9 cellular contexts compared by ENCODE assay signal in genomic region chrX:119604778-119605177, GRCh38. TPM values are rescaled to one million over a fixed set of nuclear protein-coding genes. Genes with fewer than 3 reads are reported as not detected.
DNase-seq lines count a peak whose midpoint lies in the region; ATAC-seq, FAIRE-seq and TF ChIP-seq lines count a peak whose summit lies in the region.
"Had no signal": no experiment of that assay in that cellular context is flagged by ENCODE, and none has a peak within 500 bp of the region (broad histone marks: within the 10 kb centered on the region; RNA-seq: fewer than 3 reads in every experiment).

No MANE protein-coding gene starts in this region.

- peaks cover 47% of the 10 kb centered on the region for H3K4me1 Mint-ChIP-seq in activated T-cell treated with anti-CD3 and anti-CD28 coated beads, Interleukin-2, amount 50 U/mL, for 24 hours (ENCODE audit: low read depth)
- peaks cover 17% of the 10 kb centered on the region for H3K4me1 Mint-ChIP-seq in WTC11

- H3K4me1 ChIP-seq in right cardiac atrium (ENCODE audit: control insufficient read depth, insufficient read depth, low read length), result no peaks in the 10 kb centered on the region
- H3K4me1 ChIP-seq in thymus (ENCODE audit: control insufficient read depth, insufficient read depth, low read length), result no peaks in the 10 kb centered on the region

- peak overlapping the region; percentile 91 for H3K4me3 Mint-ChIP-seq in activated T-cell treated with anti-CD3 and anti-CD28 coated beads, Interleukin-2, amount 50 U/mL, for 24 hours
- H3K4me3 Mint-ChIP-seq in WTC11, result peak overlapping the region; percentile 81

- FAIRE-seq in HTR-8/SVneo (lab: Jason Lieb, UNC), result no peak

- peaks cover 55% of the 10 kb centered on the region for H3K36me3 Mint-ChIP-seq in activated T-cell treated with anti-CD3 and anti-CD28 coated beads, Interleukin-2, amount 50 U/mL, for 24 hours (ENCODE audit: low read depth)
- H3K36me3 Mint-ChIP-seq in WTC11, result no peaks in the 10 kb centered on the region

- TF ChIP-seq CTCF in WTC11 (IDR thresholded peaks at IDR 0.05), result no peak

- ATAC-seq in WTC11 (no peak), right cardiac atrium (no peak), HG02885 (IDR thresholded peaks at IDR 0.05; ENCODE audit: poor library complexity, unreplicated experiment) (no peak)

- intact Hi-C loops in right cardiac atrium (cut with DNase I), result loop anchor here in 1 of 4 donors (10.0 kb wide), 1 partner anchor 120 kb away; no protein-coding TSS in a partner anchor

- no peak overlapping the region for H3K27ac ChIP-seq in right cardiac atrium (ENCODE audit: low read length)
- no peak overlapping the region for H3K27ac ChIP-seq in thymus (ENCODE audit: low read depth)

- POLR2A ChIA-PET in WTC11 (lab: Charles Lee), result no interaction called here

- DNase-seq in activated T-cell treated with anti-CD3 and anti-CD28 coated beads, Interleukin-2, amount 50 U/mL, for 24 hours, result no peak
- DNase-seq in activated T-cell treated with anti-CD3 and anti-CD28 coated beads, Interleukin-2, amount 50 U/mL, for 48 hours, result no peak
- DNase-seq in WTC11 (ENCODE audit: low spot score) (no peak), right cardiac atrium (no peak), Kasumi-1 (lab: John Stamatoyannopoulos, UW) (no peak), HTR-8/SVneo (ENCODE audit: insufficient read length, low spot score) (no peak)
- DNase-seq: NCI-H446 treated with DMSO at 0.1 percent for 48 hours had no signal

- peaks cover 11% of the 10 kb centered on the region for H3K27me3 Mint-ChIP-seq in activated T-cell treated with anti-CD3 and anti-CD28 coated beads, Interleukin-2, amount 50 U/mL, for 24 hours
- peaks cover 35% of the 10 kb centered on the region for H3K27me3 Mint-ChIP-seq in WTC11 (ENCODE audit: low read depth)

- H3K9me3 ChIP-seq in right cardiac atrium (ENCODE audit: control insufficient read depth, low read length), result no peaks in the 10 kb centered on the region
- no peaks in the 10 kb centered on the region for H3K9me3 ChIP-seq in thymus (ENCODE audit: control insufficient read depth)

- CTCF ChIA-PET in WTC11 (lab: Charles Lee), result interaction anchor here (0.6 to 2.3 kb wide), 4 partner anchors 16 to 124 kb away, joined by 3 to 15 read pairs (median 8); partner anchors contain the start of gene UBE2A

- H3K4me3 ChIP-seq in right cardiac atrium (ENCODE audit: low read length) (peak overlapping the region; percentile 58), thymus (ENCODE audit: low read length) (peak overlapping the region; percentile 68)

- H3K36me3 ChIP-seq in thymus (ENCODE audit: control insufficient read depth, insufficient read depth), result no peaks in the 10 kb centered on the region

- no peaks in the 10 kb centered on the region for H3K27me3 ChIP-seq in right cardiac atrium (ENCODE audit: control insufficient read depth, insufficient read depth)
- no peaks in the 10 kb centered on the region for H3K27me3 ChIP-seq in thymus (ENCODE audit: control insufficient read depth, insufficient read depth)

- H3K27ac Mint-ChIP-seq in activated T-cell treated with anti-CD3 and anti-CD28 coated beads, Interleukin-2, amount 50 U/mL, for 24 hours, result peak overlapping the region; percentile 90
- H3K27ac Mint-ChIP-seq in WTC11, result no peak overlapping the region

- no peaks in the 10 kb centered on the region for H3K9me3 Mint-ChIP-seq in activated T-cell treated with anti-CD3 and anti-CD28 coated beads, Interleukin-2, amount 50 U/mL, for 24 hours
- no peaks in the 10 kb centered on the region for H3K9me3 Mint-ChIP-seq in WTC11

- WGBS in right cardiac atrium, result 35% methylated on average over 9 of the region's 9 CpGs
- 25% methylated on average over 9 of the region's 9 CpGs for WGBS in thymus

TF ChIP-seq in WTC11, 78 proteins besides CTCF, POLR2A, EP300 and RAD21:
- TF ChIP-seq SOX15 (CRISPR knock-in tag; IDR thresholded peaks at IDR 0.05) (no peak), RELA (CRISPR knock-in tag; IDR thresholded peaks at IDR 0.05; ENCODE audit: borderline replicate concordance) (no peak), EMX1 (CRISPR knock-in tag; IDR thresholded peaks at IDR 0.05) (no peak), CREB1 (CRISPR knock-in tag; IDR thresholded peaks at IDR 0.05) (no peak), ESRRA (CRISPR knock-in tag; IDR thresholded peaks at IDR 0.05; ENCODE audit: borderline replicate concordance) (no peak), SP1 (CRISPR knock-in tag; conservative IDR thresholded peaks at IDR 0.05) (no peak), E2F1 (CRISPR knock-in tag; IDR thresholded peaks at IDR 0.05) (no peak), ZNF317 (CRISPR knock-in tag; IDR thresholded peaks at IDR 0.05; ENCODE audit: borderline replicate concordance, low read depth) (no peak), JUN (CRISPR knock-in tag; IDR thresholded peaks at IDR 0.05) (no peak), KAT7 (CRISPR knock-in tag; IDR thresholded peaks at IDR 0.05; ENCODE audit: borderline replicate concordance) (no peak), JAZF1 (CRISPR knock-in tag; IDR thresholded peaks at IDR 0.05) (no peak), ERG (CRISPR knock-in tag; IDR thresholded peaks at IDR 0.05) (no peak), USF1 (CRISPR knock-in tag; IDR thresholded peaks at IDR 0.05) (no peak), CREM (CRISPR knock-in tag; IDR thresholded peaks at IDR 0.05) (no peak)

RNA-seq across cellular contexts. Expression of gene NKRF, which starts 1.4 kb away (rescaled TPM):
- total RNA-seq in WTC11 (2021) (13.0 to 15.0 TPM (median 13.6 TPM) in 3 replicates), right cardiac atrium (1 to 10 TPM; 4.4 to 5.2 (median 4.8) TPM)
- polyA plus RNA-seq in right cardiac atrium (3.8 TPM), thymus (13.3 TPM)

RNA-seq across cellular contexts. Expression of gene UBE2A, which starts 30.4 kb away (rescaled TPM):
- total RNA-seq in WTC11 (2021), result 39.3 to 43.3 TPM (median 43.0 TPM) in 3 replicates
- 10 to 100 TPM; 48.8 to 59.8 (median 53.2) TPM for total RNA-seq in right cardiac atrium
- 56.8 TPM for polyA plus RNA-seq in right cardiac atrium
- polyA plus RNA-seq in thymus, result 88.6 TPM

RNA-seq across cellular contexts. Expression of gene STEEP1, which starts 39.6 kb away (rescaled TPM):
- 24.2 to 25.8 TPM (median 25.5 TPM) in 3 replicates for total RNA-seq in WTC11 (2021)
- total RNA-seq in right cardiac atrium, result 10 to 100 TPM; 13.6 to 17.4 (median 17.0) TPM
- polyA plus RNA-seq in right cardiac atrium, result 14.3 TPM
- 20.4 TPM for polyA plus RNA-seq in thymus
